Comparison of ENCODE assay signal across 21 cellular contexts in the genomic region with DNA sequence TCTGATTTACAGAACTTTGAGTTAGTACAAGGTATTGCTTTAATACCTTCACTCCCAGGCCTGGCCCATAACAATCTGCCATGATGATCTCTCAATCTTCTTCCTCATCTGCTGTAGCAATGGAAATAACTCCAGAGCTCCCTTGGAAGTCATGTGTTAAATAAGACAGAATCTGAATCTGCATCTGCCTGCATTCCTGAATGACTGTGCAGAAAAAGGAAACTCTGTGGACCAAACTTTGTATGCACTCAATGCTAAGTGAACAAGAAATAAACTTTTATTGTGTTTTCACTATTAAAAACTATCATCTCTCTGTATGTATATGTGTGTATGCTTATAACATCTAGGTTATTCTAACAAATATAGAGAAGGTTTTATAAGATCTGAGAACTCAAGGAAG.
"Had no signal": no experiment of that assay in that cellular context is flagged by ENCODE, and none has a peak within 500 bp of the region (broad histone marks: within the 10 kb centered on the region; RNA-seq: fewer than 3 reads in every experiment).

No MANE protein-coding gene starts in this region.

- H3K4me3 ChIP-seq: esophagus squamous epithelium, gastroesophageal sphincter, lung, mucosa of descending colon, psoas muscle, skin epidermis, thyroid gland, uterus had no signal

- H3K27ac ChIP-seq: esophagus squamous epithelium, gastroesophageal sphincter, neutrophil, psoas muscle, skin epidermis, thyroid gland, uterus had no signal

- H3K27me3 Mint-ChIP-seq: dendritic cell treated with granulocyte-macrophage colony-stimulating factor and Interleukin-4, amounts not matched to agents 40 ng/mL and 50 ng/mL, for 4 days; effector memory CD8-positive, alpha-beta T cell; naive thymus-derived CD8-positive, alpha-beta T cell; type B pancreatic cell had no signal

- H3K4me3 Mint-ChIP-seq: dendritic cell treated with granulocyte-macrophage colony-stimulating factor and Interleukin-4, amounts not matched to agents 40 ng/mL and 50 ng/mL, for 4 days; effector memory CD8-positive, alpha-beta T cell; immature natural killer cell; naive thymus-derived CD8-positive, alpha-beta T cell; type B pancreatic cell had no signal

- H3K9me3 ChIP-seq: esophagus squamous epithelium, gastroesophageal sphincter, mucosa of descending colon, neutrophil, psoas muscle, thyroid gland, uterus had no signal

- H3K9me3 Mint-ChIP-seq: dendritic cell treated with granulocyte-macrophage colony-stimulating factor and Interleukin-4, amounts not matched to agents 40 ng/mL and 50 ng/mL, for 4 days; type B pancreatic cell had no signal

- DNase-seq: effector memory CD8-positive, alpha-beta T cell; esophagus squamous epithelium; foreskin fibroblast; glutamatergic neuron; immature natural killer cell; left cardiac atrium; left ventricle myocardium superior; mucosa of descending colon; naive thymus-derived CD8-positive, alpha-beta T cell; psoas muscle; stimulated activated CD4-positive, alpha-beta T cell treated with anti-CD3 and anti-CD28 coated beads, Interleukin-12 subunit alpha, Interleukin-12 subunit beta, amount 100 ng/mL, for 4 hours; stimulated activated naive CD4-positive, alpha-beta T cell treated with Interleukin-2 at 50 U/mL for 16 hours; thyroid gland; uterus had no signal

- H3K36me3 Mint-ChIP-seq: naive thymus-derived CD8-positive, alpha-beta T cell; type B pancreatic cell had no signal

- H3K27ac Mint-ChIP-seq: dendritic cell treated with granulocyte-macrophage colony-stimulating factor and Interleukin-4, amounts not matched to agents 40 ng/mL and 50 ng/mL, for 4 days; effector memory CD8-positive, alpha-beta T cell; immature natural killer cell; naive thymus-derived CD8-positive, alpha-beta T cell; type B pancreatic cell had no signal

- FAIRE-seq: keratinocyte had no signal

- H3K4me1 Mint-ChIP-seq: immature natural killer cell; naive thymus-derived CD8-positive, alpha-beta T cell had no signal

- H3K4me1 ChIP-seq: esophagus squamous epithelium, gastroesophageal sphincter, psoas muscle, thyroid gland, uterus had no signal

- H3K36me3 ChIP-seq: esophagus squamous epithelium, gastroesophageal sphincter, neutrophil, thyroid gland, uterus had no signal
